Comparison of ENCODE assay signal across 8 cellular contexts in the genomic region with DNA sequence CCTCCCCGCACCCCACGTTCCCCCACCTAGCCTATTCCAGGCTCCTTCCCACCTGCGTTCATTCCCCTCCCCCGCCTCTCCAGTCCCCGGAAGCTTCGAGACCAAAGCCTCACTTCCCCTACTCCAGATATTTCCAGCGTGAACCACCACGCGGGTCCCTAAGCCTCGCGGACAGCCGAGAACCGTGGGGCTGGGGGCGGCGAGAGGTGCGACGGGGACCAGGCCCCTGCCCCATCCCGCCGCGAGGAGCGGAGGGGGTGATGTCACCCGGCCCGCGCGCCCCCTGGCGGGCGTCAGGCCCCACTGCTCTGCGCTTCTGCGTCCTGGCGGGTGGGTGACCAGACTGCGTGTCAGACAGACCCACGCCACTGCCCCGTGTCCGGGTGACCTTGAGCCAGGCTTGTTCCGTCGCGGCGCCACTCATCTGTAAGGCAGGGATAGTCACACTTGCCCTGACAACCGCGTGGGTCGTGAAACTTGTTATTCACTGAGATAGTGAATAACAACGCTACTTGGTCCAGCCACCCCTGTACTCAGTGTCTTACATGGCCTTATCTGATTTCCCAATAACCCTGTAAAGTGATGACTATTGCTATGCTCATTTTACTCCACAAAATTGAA. TPM values are rescaled to one million over a fixed set of nuclear protein-coding genes. Genes with fewer than 3 reads are reported as not detected.
DNase-seq lines count a peak whose midpoint lies in the region; TF ChIP-seq lines count a peak whose summit lies in the region.

No MANE protein-coding gene starts in this region.

- H3K9me3 Mint-ChIP-seq in Calu3 (ENCODE audit: low read depth, unreplicated experiment): no peaks in the 10 kb centered on the region

- peak; percentile 95 for DNase-seq in Calu3
- DNase-seq in GM20000 (ENCODE audit: low spot score): peak; percentile 88
- DNase-seq in HUDEP-2 (lab: John Stamatoyannopoulos, UW; ENCODE audit: unreplicated experiment in 76 of 76): peak in 67 of 76 experiments; percentile 21 to 97 (median 71)
- peak; percentile 82 for DNase-seq in activated naive CD4-positive, alpha-beta T cell treated with Interleukin-2 at 50 U/mL for 16 hours
- DNase-seq in germinal center (ENCODE audit: low spot score): peak; percentile 86
- peak; percentile 85 for DNase-seq in testis

- CTCF ChIA-PET in Calu3 (lab: Charles Lee): interaction anchor here (0.7 to 1.7 kb wide), 9 partner anchors 8 to 141 kb away, joined by 3 to 16 read pairs (median 5); partner anchors contain the start of genes HSP90AB1, SLC29A1, SLC35B2 and TMEM63B

- no TSS peak for BruUV-seq in Calu3 (replicated peaks; lab: Mats Ljungman, UMichigan)

- TF ChIP-seq CTCF in Calu3 (IDR thresholded peaks at IDR 0.05; ENCODE audit: unreplicated experiment) (peak; percentile 99), GM20000 (IDR thresholded peaks at IDR 0.05; ENCODE audit: extremely low read depth, missing control alignments) (peak; percentile 94), neutrophil (IDR thresholded peaks at IDR 0.05) (peak; percentile 98), testis (IDR thresholded peaks at IDR 0.05) (peak; percentile 99 to 100 (median 99))

- peak overlapping the region; percentile 91 for H3K27ac Mint-ChIP-seq in Calu3 (ENCODE audit: unreplicated experiment)

- TF ChIP-seq POLR2A in Raji (IDR thresholded peaks at IDR 0.05; ENCODE audit: insufficient read depth, low read depth, low read length): peak; percentile 52
- no peak for TF ChIP-seq POLR2A in testis (IDR thresholded peaks at IDR 0.05)

- peak overlapping the region; percentile 83 for H3K4me3 Mint-ChIP-seq in Calu3 (ENCODE audit: low read depth, unreplicated experiment)

- 1% methylated on average over 15 to 40 of the region's 42 CpGs for WGBS in testis, 2 donors

- H3K9me3 ChIP-seq in neutrophil: no peaks in the 10 kb centered on the region
- H3K9me3 ChIP-seq in testis: no peaks in the 10 kb centered on the region

- no peaks in the 10 kb centered on the region for H3K27me3 Mint-ChIP-seq in Calu3 (ENCODE audit: unreplicated experiment)

- intact Hi-C loops in Calu3 (cut with micrococcal nuclease; ENCODE audit: unreplicated experiment): loop anchor here (1.0 to 5.0 kb wide), 3 partner anchors 17 to 141 kb away; no protein-coding TSS in a partner anchor
- intact Hi-C loops in testis (cut with DNase I; ENCODE audit: low total_unique reads): loop anchor here (10.0 kb wide), 1 partner anchor 63 kb away; no protein-coding TSS in a partner anchor

- no peaks in the 10 kb centered on the region for H3K36me3 ChIP-seq in neutrophil
- H3K36me3 ChIP-seq in testis (ENCODE audit: low read depth, missing control alignments): no peaks in the 10 kb centered on the region

- H3K4me1 ChIP-seq in neutrophil (ENCODE audit: control insufficient read depth in 1 of 2, insufficient read depth in 1 of 2, low read depth in 1 of 2, low read length in 1 of 2) (peaks cover 53% of the 10 kb centered on the region in 2 experiments), testis (peaks cover 30% of the 10 kb centered on the region)

- peak overlapping the region; percentile 70 for H3K27ac ChIP-seq in neutrophil
- H3K27ac ChIP-seq in testis: peak overlapping the region; percentile 94 to 98

- H3K27me3 ChIP-seq in neutrophil: no peaks in the 10 kb centered on the region
- H3K27me3 ChIP-seq in testis: no peaks in the 10 kb centered on the region

- H3K4me1 Mint-ChIP-seq in Calu3 (ENCODE audit: low read depth, unreplicated experiment): peaks cover 41% of the 10 kb centered on the region

- peak overlapping the region; percentile 67 to 97 for H3K4me3 ChIP-seq in neutrophil (ENCODE audit: low read depth in 1 of 2, low read length in 1 of 2)
- peak overlapping the region; percentile 67 to 68 for H3K4me3 ChIP-seq in testis

- peaks cover 50% of the 10 kb centered on the region for H3K36me3 Mint-ChIP-seq in Calu3 (ENCODE audit: insufficient read depth, unreplicated experiment)

RNA-seq across cellular contexts. Expression of gene HSP90AB1, which starts 9.0 kb away (rescaled TPM):
- total RNA-seq in Calu3 (2022) (2,072 and 2,073 TPM in 2 replicates), testis (100 to 1,000 TPM; 480 to 610 TPM)
- polyA plus RNA-seq in testis (ENCODE audit: insufficient read depth, low read depth, low replicate concordance): 602 TPM

RNA-seq across cellular contexts. Expression of gene SLC29A1, which starts 14.5 kb away (rescaled TPM):
- total RNA-seq in Calu3 (2022): 90.1 and 92.8 TPM in 2 replicates
- total RNA-seq in testis: 10 to 100 TPM; 51.3 to 70.0 TPM
- polyA plus RNA-seq in testis (ENCODE audit: insufficient read depth, low read depth, low replicate concordance): 41.2 TPM

RNA-seq across cellular contexts. Expression of gene SLC35B2, which starts 19.4 kb away (rescaled TPM):
- total RNA-seq in Calu3 (2022) (129 and 143 TPM in 2 replicates), testis (10 to 100 TPM; 42.4 to 49.8 TPM)
- polyA plus RNA-seq in testis (ENCODE audit: insufficient read depth, low read depth, low replicate concordance): 32.1 TPM

RNA-seq across cellular contexts. Expression of gene MYMX, which starts 21.2 kb away (rescaled TPM):
- total RNA-seq in Calu3 (2022) (not detected in 2 replicates), testis (under 1 TPM in 1 of 2 donors, not detected in 1; 0.87 TPM)
- polyA plus RNA-seq in testis (ENCODE audit: insufficient read depth, low read depth, low replicate concordance): 0.73 TPM

RNA-seq across cellular contexts. Expression of gene NFKBIE, which starts 27.4 kb away (rescaled TPM):
- total RNA-seq in Calu3 (2022): 32.7 and 37.8 TPM in 2 replicates
- 10 to 100 TPM; 18.3 to 29.2 TPM for total RNA-seq in testis
- polyA plus RNA-seq in testis (ENCODE audit: insufficient read depth, low read depth, low replicate concordance): 13.1 TPM

Comparison
In these comparisons a context has a peak if more than half of its experiments do, and no peak if none do; other contexts are left out.
1. Peak in every context shown above with its lines: DNase-seq, H3K4me3 ChIP-seq and H3K27ac ChIP-seq.